Comparison of ENCODE assay signal across 22 cellular contexts in the genomic region with DNA sequence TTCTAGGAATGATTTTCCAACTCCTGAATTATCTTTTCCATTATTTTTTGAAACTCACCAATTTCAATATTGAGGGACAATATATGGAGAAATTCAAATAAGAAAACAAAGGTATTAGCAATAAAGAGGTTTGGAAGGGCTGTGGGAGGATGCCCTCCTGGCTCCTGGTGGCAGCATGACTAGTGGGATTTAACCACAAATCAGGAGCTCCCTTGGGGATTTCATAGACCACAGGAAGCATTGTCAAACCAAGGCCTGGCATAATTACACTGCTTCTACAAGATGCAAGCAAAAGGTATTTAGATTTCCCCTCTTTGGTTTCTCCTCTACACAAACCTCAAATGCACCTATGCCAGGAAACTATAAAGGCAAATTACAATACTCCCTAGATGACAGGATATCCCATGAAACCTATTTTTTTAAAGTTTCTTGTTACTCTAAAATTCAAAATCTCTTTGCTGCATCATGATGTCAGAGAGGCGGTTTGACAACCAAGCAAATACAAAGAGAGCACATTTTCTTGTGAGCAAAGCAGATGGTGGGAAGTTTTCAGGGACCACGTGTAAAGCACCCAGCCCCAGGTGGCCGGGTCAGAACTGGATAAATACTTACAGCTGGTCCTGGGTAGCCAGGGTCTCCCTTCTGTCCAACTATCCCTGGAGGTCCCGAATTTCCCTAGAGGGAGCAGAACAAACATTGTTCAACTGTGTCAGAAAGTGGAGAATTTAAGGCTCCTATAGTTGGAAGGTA.
DNase-seq lines count a peak whose midpoint lies in the region; ATAC-seq and TF ChIP-seq lines count a peak whose summit lies in the region.
"Had no signal": no experiment of that assay in that cellular context is flagged by ENCODE, and none has a peak within 500 bp of the region (broad histone marks: within the 10 kb centered on the region; RNA-seq: fewer than 3 reads in every experiment).

No MANE protein-coding gene starts in this region.

- H3K9me3 ChIP-seq in PC-3 (ENCODE audit: low read length) (no peaks in the 10 kb centered on the region), spleen (no peaks in the 10 kb centered on the region)
- H3K9me3 ChIP-seq: Caco-2, Peyer's patch, SK-N-SH had no signal

- no peaks in the 10 kb centered on the region for H3K4me1 Mint-ChIP-seq in activated CD8-positive, alpha-beta T cell treated with anti-CD3 and anti-CD28 coated beads for 36 hours (ENCODE audit: low read depth)
- H3K4me1 Mint-ChIP-seq: activated naive CD8-positive, alpha-beta T cell treated with anti-CD3 and anti-CD28 coated beads for 36 hours; neural progenitor cell had no signal

- H3K27me3 Mint-ChIP-seq in activated CD8-positive, alpha-beta T cell treated with anti-CD3 and anti-CD28 coated beads for 36 hours: no peaks in the 10 kb centered on the region
- H3K27me3 Mint-ChIP-seq: activated naive CD8-positive, alpha-beta T cell treated with anti-CD3 and anti-CD28 coated beads for 36 hours; IgD-negative memory B cell had no signal

- no peak for TF ChIP-seq POLR2A in spleen (IDR thresholded peaks at IDR 0.05)

- WGBS in spleen, 5 donors: 70 to 86% (median 77%) methylated on average over 4 of the region's 4 CpGs

- peak; percentile 70 for DNase-seq in A172 (ENCODE audit: low spot score)
- DNase-seq in EL: peak; percentile 29
- peak; percentile 2 for DNase-seq in PC-3
- DNase-seq in fibroblast of the aortic adventitia (ENCODE audit: low read depth): peak; percentile 38
- DNase-seq in stimulated activated naive CD4-positive, alpha-beta T cell (lab: John Stamatoyannopoulos, UW): no peak
- no peak for DNase-seq in activated CD8-positive, alpha-beta T cell treated with anti-CD3 and anti-CD28 coated beads for 36 hours
- no peak for DNase-seq in spleen
- DNase-seq: activated naive CD8-positive, alpha-beta T cell treated with anti-CD3 and anti-CD28 coated beads for 36 hours; activated T-cell treated with anti-CD3 and anti-CD28 coated beads, Interleukin-2, amount 50 U/mL, for 1 hour; Caco-2; central memory CD4-positive, alpha-beta T cell; MV-4-11; NCI-H2081 treated with DMSO at 0.1 percent for 48 hours; NCI-H526 treated with DMSO at 0.1 percent for 48 hours; Peyer's patch; SK-N-SH; stimulated activated CD4-positive, alpha-beta T cell treated with anti-CD3 and anti-CD28 coated beads, Interleukin-2, amount 100 ng/mL, for 24 hours; substantia nigra had no signal

- H3K27me3 ChIP-seq in PC-3 (ENCODE audit: low read length) (no peaks in the 10 kb centered on the region), spleen (replicated peaks in 1 of 7) (peaks cover 0 to 9% (median 0%) of the 10 kb centered on the region in 7 donors)
- H3K27me3 ChIP-seq: neural progenitor cell, Peyer's patch had no signal

- no peak overlapping the region for H3K4me3 ChIP-seq in PC-3 (ENCODE audit: low read length)
- no peak overlapping the region for H3K4me3 ChIP-seq in fibroblast of the aortic adventitia (ENCODE audit: low read depth, low read length)
- no peak overlapping the region for H3K4me3 ChIP-seq in spleen
- H3K4me3 ChIP-seq: neural progenitor cell, Peyer's patch had no signal

- H3K4me1 ChIP-seq in PC-3 (ENCODE audit: insufficient read depth, low read length) (no peaks in the 10 kb centered on the region), spleen (no peaks in the 10 kb centered on the region)
- H3K4me1 ChIP-seq: Caco-2, neural progenitor cell, Peyer's patch had no signal

- BruUV-seq in PC-3 (replicated peaks; lab: Mats Ljungman, UMichigan): no TSS peak

- intact Hi-C loops in PC-3 (cut with micrococcal nuclease): no loop called here
- intact Hi-C loops in activated CD8-positive, alpha-beta T cell treated with anti-CD3 and anti-CD28 coated beads for 36 hours (cut with micrococcal nuclease): no loop called here
- intact Hi-C loops in spleen (cut with DNase I; ENCODE audit: low total_unique reads): no loop called here

- H3K27ac Mint-ChIP-seq in activated CD8-positive, alpha-beta T cell treated with anti-CD3 and anti-CD28 coated beads for 36 hours: no peak overlapping the region
- H3K27ac Mint-ChIP-seq: activated naive CD8-positive, alpha-beta T cell treated with anti-CD3 and anti-CD28 coated beads for 36 hours; IgD-negative memory B cell; mesothelial cell of epicardium had no signal

- no peaks in the 10 kb centered on the region for H3K9me3 Mint-ChIP-seq in activated CD8-positive, alpha-beta T cell treated with anti-CD3 and anti-CD28 coated beads for 36 hours
- H3K9me3 Mint-ChIP-seq: activated naive CD8-positive, alpha-beta T cell treated with anti-CD3 and anti-CD28 coated beads for 36 hours; IgD-negative memory B cell; mesothelial cell of epicardium; neural progenitor cell had no signal

- H3K36me3 ChIP-seq in PC-3 (ENCODE audit: low read depth, low read length): no peaks in the 10 kb centered on the region; the same call in 1 of the 2 replicates
- peaks cover 0 to 26% (median 0%) of the 10 kb centered on the region in 6 donors for H3K36me3 ChIP-seq in spleen
- H3K36me3 ChIP-seq: neural progenitor cell had no signal

- H3K9ac ChIP-seq in PC-3 (ENCODE audit: low read length): no peak overlapping the region
- H3K9ac ChIP-seq: neural progenitor cell, SK-N-SH had no signal

- no peaks in the 10 kb centered on the region for H3F3A ChIP-seq in PC-3 (ENCODE audit: low read length, unreplicated experiment)

- POLR2A ChIA-PET in PC-3 (lab: Charles Lee; ENCODE audit: unreplicated experiment): interaction anchor here (0.7 kb wide), 1 partner anchor 328 kb away, joined by 3 read pairs; no protein-coding TSS in a partner anchor
- POLR2A ChIA-PET in activated CD8-positive, alpha-beta T cell treated with anti-CD3 and anti-CD28 coated beads for 36 hours (lab: Charles Lee): no interaction called here

- H3K4me3 Mint-ChIP-seq in activated CD8-positive, alpha-beta T cell treated with anti-CD3 and anti-CD28 coated beads for 36 hours: no peak overlapping the region
- H3K4me3 Mint-ChIP-seq: activated naive CD8-positive, alpha-beta T cell treated with anti-CD3 and anti-CD28 coated beads for 36 hours; mesothelial cell of epicardium; neural progenitor cell had no signal

- no peak for TF ChIP-seq CTCF in PC-3 (conservative IDR thresholded peaks at IDR 0.05; ENCODE audit: low read depth, low read length)
- TF ChIP-seq CTCF in fibroblast of the aortic adventitia (IDR thresholded peaks at IDR 0.05; ENCODE audit: insufficient read depth, low read length): no peak
- TF ChIP-seq CTCF in activated CD8-positive, alpha-beta T cell treated with anti-CD3 and anti-CD28 coated beads for 36 hours (IDR thresholded peaks at IDR 0.05): no peak
- no peak for TF ChIP-seq CTCF in spleen (IDR thresholded peaks at IDR 0.05 in 8 of 11, conservative IDR thresholded peaks at IDR 0.05 in 3 of 11)

- CTCF ChIA-PET in PC-3 (lab: Charles Lee): no interaction called here
- CTCF ChIA-PET in activated CD8-positive, alpha-beta T cell treated with anti-CD3 and anti-CD28 coated beads for 36 hours (lab: Charles Lee): interaction anchor here (0.9 kb wide), 1 partner anchor 226 kb away, joined by 3 read pairs; no protein-coding TSS in a partner anchor

- no peaks in the 10 kb centered on the region for H3K36me3 Mint-ChIP-seq in activated CD8-positive, alpha-beta T cell treated with anti-CD3 and anti-CD28 coated beads for 36 hours (ENCODE audit: low read depth)
- H3K36me3 Mint-ChIP-seq: activated naive CD8-positive, alpha-beta T cell treated with anti-CD3 and anti-CD28 coated beads for 36 hours; IgD-negative memory B cell; neural progenitor cell had no signal

- H4K20me1 ChIP-seq in PC-3 (ENCODE audit: low read length): no peaks in the 10 kb centered on the region

- no peaks in the 10 kb centered on the region for H3K9me2 ChIP-seq in PC-3 (replicated peaks; ENCODE audit: low read length)
- H3K9me2 ChIP-seq: SK-N-SH had no signal

- no peak overlapping the region for H3K27ac ChIP-seq in PC-3 (ENCODE audit: low read length)
- H3K27ac ChIP-seq in spleen: no peak overlapping the region
- H3K27ac ChIP-seq: neural progenitor cell, Peyer's patch had no signal

- no peak overlapping the region for H2AFZ ChIP-seq in PC-3 (ENCODE audit: low read length)
- H2AFZ ChIP-seq: neural progenitor cell had no signal

- ATAC-seq in PC-3 (no peak), HG03457 (IDR thresholded peaks at IDR 0.05; ENCODE audit: unreplicated experiment) (no peak)
- no peak for ATAC-seq in activated CD8-positive, alpha-beta T cell treated with anti-CD3 and anti-CD28 coated beads for 36 hours

- no peak overlapping the region for H3K4me2 ChIP-seq in PC-3 (ENCODE audit: low read length)
- H3K4me2 ChIP-seq: neural progenitor cell, SK-N-SH had no signal

- no peaks in the 10 kb centered on the region for H3K79me2 ChIP-seq in PC-3 (ENCODE audit: low read length)

Comparison
In these comparisons a context has a peak if more than half of its experiments do, and no peak if none do; other contexts are left out.
1. DNase-seq: peak in A172 (single experiment), EL (single experiment), PC-3 (single experiment) and fibroblast of the aortic adventitia (single experiment); none in stimulated activated naive CD4-positive, alpha-beta T cell (0 of 6), activated CD8-positive, alpha-beta T cell treated with anti-CD3 and anti-CD28 coated beads for 36 hours (single experiment) and spleen (single experiment).